In the genomic region with DNA sequence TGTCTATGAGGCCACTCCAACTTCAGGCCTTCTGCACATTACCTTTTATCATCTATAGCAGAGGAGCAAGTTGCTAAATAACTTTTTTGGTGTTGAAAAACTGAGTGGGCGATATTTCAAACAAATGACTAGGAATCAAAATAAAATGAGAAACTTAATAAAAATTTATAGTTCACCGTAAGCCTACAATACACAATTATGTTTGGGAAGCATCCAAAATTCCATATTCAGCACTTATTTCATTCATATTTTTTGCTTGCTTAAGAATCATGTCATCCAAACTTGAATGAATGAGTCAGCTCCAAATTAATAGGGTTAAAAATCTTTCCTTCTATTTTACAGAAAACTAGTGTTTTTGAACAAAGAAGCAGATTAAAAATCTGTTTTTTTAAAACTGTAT, we compare ENCODE assay signal across 1 cellular context.
TF ChIP-seq lines count a peak whose summit lies in the region.

No MANE protein-coding gene starts in this region.

TF ChIP-seq in IMR-90, 13 proteins besides CTCF, POLR2A, EP300 and RAD21 (continued from another document):
- TF ChIP-seq, protein P1, sequence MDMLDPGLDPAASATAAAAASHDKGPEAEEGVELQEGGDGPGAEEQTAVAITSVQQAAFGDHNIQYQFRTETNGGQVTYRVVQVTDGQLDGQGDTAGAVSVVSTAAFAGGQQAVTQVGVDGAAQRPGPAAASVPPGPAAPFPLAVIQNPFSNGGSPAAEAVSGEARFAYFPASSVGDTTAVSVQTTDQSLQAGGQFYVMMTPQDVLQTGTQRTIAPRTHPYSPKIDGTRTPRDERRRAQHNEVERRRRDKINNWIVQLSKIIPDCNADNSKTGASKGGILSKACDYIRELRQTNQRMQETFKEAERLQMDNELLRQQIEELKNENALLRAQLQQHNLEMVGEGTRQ (IDR thresholded peaks at IDR 0.05; ENCODE audit: low read depth, low read length), result no peak
- TF ChIP-seq CHD1 (IDR thresholded peaks at IDR 0.05; ENCODE audit: low read depth, low read length) (no peak), CEBPB (IDR thresholded peaks at IDR 0.05; ENCODE audit: low read depth, low read length) (peak; percentile 34), MXI1 (IDR thresholded peaks at IDR 0.05; ENCODE audit: borderline replicate concordance, low read depth, low read length) (no peak), RFX5 (IDR thresholded peaks at IDR 0.05; ENCODE audit: low read depth, low read length) (no peak), MAFK (IDR thresholded peaks at IDR 0.05; ENCODE audit: low read depth, low read length) (peak; percentile 89), MAZ (IDR thresholded peaks at IDR 0.05; ENCODE audit: borderline replicate concordance, low read depth, low read length) (no peak), BHLHE40 (IDR thresholded peaks at IDR 0.05; ENCODE audit: low read depth, low read length) (no peak), FOS (IDR thresholded peaks at IDR 0.05; ENCODE audit: low read depth, low read length) (no peak), SMC3 (IDR thresholded peaks at IDR 0.05; ENCODE audit: low read depth, low read length) (no peak)
- TF ChIP-seq, protein P2, sequence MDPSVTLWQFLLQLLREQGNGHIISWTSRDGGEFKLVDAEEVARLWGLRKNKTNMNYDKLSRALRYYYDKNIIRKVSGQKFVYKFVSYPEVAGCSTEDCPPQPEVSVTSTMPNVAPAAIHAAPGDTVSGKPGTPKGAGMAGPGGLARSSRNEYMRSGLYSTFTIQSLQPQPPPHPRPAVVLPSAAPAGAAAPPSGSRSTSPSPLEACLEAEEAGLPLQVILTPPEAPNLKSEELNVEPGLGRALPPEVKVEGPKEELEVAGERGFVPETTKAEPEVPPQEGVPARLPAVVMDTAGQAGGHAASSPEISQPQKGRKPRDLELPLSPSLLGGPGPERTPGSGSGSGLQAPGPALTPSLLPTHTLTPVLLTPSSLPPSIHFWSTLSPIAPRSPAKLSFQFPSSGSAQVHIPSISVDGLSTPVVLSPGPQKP (IDR thresholded peaks at IDR 0.05; ENCODE audit: borderline replicate concordance, low read depth, low read length), result no peak
